In the genomic region with DNA sequence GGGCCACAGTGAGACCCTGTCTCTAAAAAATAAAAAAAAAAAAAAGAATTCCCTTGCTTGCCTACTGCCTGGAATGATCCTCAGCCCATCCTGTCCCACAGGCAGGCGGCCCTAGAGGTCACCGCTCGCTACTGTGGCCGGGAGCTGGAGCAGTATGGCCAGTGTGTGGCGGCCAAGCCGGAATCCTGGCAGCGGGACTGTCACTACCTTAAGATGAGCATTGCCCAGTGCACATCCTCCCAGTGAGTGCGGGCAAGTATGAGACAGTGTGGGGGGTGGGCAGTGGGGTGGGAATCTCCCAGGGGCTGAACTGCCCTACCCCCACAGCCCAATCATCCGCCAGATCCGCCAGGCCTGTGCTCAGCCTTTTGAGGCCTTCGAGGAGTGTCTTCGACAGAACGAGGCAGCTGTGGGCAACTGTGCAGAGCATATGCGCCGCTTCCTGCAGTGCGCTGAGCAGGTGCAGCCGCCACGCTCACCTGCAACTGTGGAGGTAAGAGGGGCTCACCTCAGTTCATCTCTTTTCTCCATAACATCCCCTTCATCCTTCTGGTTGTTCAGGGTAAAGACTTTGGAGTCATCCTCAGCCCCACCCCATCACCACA, we compare ENCODE assay signal across 10 cellular contexts. TPM values are rescaled to one million over a fixed set of nuclear protein-coding genes. Genes with fewer than 3 reads are reported as not detected.
DNase-seq lines count a peak whose midpoint lies in the region; ATAC-seq and TF ChIP-seq lines count a peak whose summit lies in the region.
"Had no signal": no experiment of that assay in that cellular context is flagged by ENCODE, and none has a peak within 500 bp of the region (broad histone marks: within the 10 kb centered on the region; RNA-seq: fewer than 3 reads in every experiment).

No MANE protein-coding gene starts in this region.

- no peak overlapping the region for H3K27ac ChIP-seq in BLaER1
- no peak overlapping the region for H3K27ac ChIP-seq in CD8-positive, alpha-beta T cell (ENCODE audit: low read depth, low read length)

- H3K9me3 Mint-ChIP-seq in CD8-positive, alpha-beta T cell = no peaks in the 10 kb centered on the region
- no peaks in the 10 kb centered on the region for H3K9me3 Mint-ChIP-seq in activated T-helper 2 cell treated with anti-CD3 and anti-CD28 coated beads, Interferon-gamma antibody, Interleukin-2, Interleukin-4, amounts not matched to agents 10 μg/mL and 5 μg/mL and 100 μg/mL, durations not matched to agents 14 hours and 24 hours and 36 hours
- no peaks in the 10 kb centered on the region for H3K9me3 Mint-ChIP-seq in natural killer cell

- H3K4me1 Mint-ChIP-seq in CD8-positive, alpha-beta T cell (ENCODE audit: low read depth) = peaks cover 35% of the 10 kb centered on the region
- H3K4me1 Mint-ChIP-seq in activated T-helper 2 cell treated with anti-CD3 and anti-CD28 coated beads, Interferon-gamma antibody, Interleukin-2, Interleukin-4, amounts not matched to agents 10 μg/mL and 5 μg/mL and 100 μg/mL, durations not matched to agents 14 hours and 24 hours and 36 hours (ENCODE audit: low read depth) = peaks cover 25% of the 10 kb centered on the region
- peaks cover 31 to 38% of the 10 kb centered on the region in 2 donors for H3K4me1 Mint-ChIP-seq in natural killer cell

- H3K27me3 Mint-ChIP-seq in CD8-positive, alpha-beta T cell (ENCODE audit: low read depth) = no peaks in the 10 kb centered on the region
- H3K27me3 Mint-ChIP-seq in activated T-helper 2 cell treated with anti-CD3 and anti-CD28 coated beads, Interferon-gamma antibody, Interleukin-2, Interleukin-4, amounts not matched to agents 10 μg/mL and 5 μg/mL and 100 μg/mL, durations not matched to agents 14 hours and 24 hours and 36 hours (ENCODE audit: low read depth) = no peaks in the 10 kb centered on the region
- no peaks in the 10 kb centered on the region for H3K27me3 Mint-ChIP-seq in natural killer cell (ENCODE audit: low read depth in 2 of 2)

- peaks cover 9% of the 10 kb centered on the region; the same call in 1 of the 2 replicates for H3K36me3 ChIP-seq in BLaER1
- peaks cover 9% of the 10 kb centered on the region for H3K36me3 ChIP-seq in CD8-positive, alpha-beta T cell (ENCODE audit: insufficient read depth, low read length)

- CTCF ChIA-PET in CD8-positive, alpha-beta T cell (lab: Charles Lee) = interaction anchor here (0.9 to 3.4 kb wide), 4 partner anchors 14 to 164 kb away, joined by 3 to 18 read pairs (median 6); no protein-coding TSS in a partner anchor

- no peak for TF ChIP-seq CTCF in CD8-positive, alpha-beta T cell (IDR thresholded peaks at IDR 0.05)
- TF ChIP-seq CTCF in natural killer cell (IDR thresholded peaks at IDR 0.05) = no peak

- intact Hi-C loops in CD8-positive, alpha-beta T cell (cut with DNase I, micrococcal nuclease) = loop anchor here in 1 of 2 experiments (2.0 to 10.0 kb wide), 3 partner anchors 59 to 701 kb away; partner anchors contain the start of genes ANAPC1 and SLC20A1
- intact Hi-C loops in activated T-helper 2 cell treated with anti-CD3 and anti-CD28 coated beads, Interferon-gamma antibody, Interleukin-2, Interleukin-4, amounts not matched to agents 10 μg/mL and 5 μg/mL and 100 μg/mL, durations not matched to agents 14 hours and 24 hours and 36 hours (cut with micrococcal nuclease) = loop anchor here (2.0 kb wide), 1 partner anchor 59 kb away; the partner anchor contains the start of gene SLC20A1
- intact Hi-C loops in natural killer cell (cut with micrococcal nuclease) = no loop called here

- peak overlapping the region; percentile 42 for H3K27ac Mint-ChIP-seq in CD8-positive, alpha-beta T cell
- H3K27ac Mint-ChIP-seq in activated T-helper 2 cell treated with anti-CD3 and anti-CD28 coated beads, Interferon-gamma antibody, Interleukin-2, Interleukin-4, amounts not matched to agents 10 μg/mL and 5 μg/mL and 100 μg/mL, durations not matched to agents 14 hours and 24 hours and 36 hours = no peak overlapping the region
- peak overlapping the region; percentile 95 to 98 for H3K27ac Mint-ChIP-seq in natural killer cell

- 0 out of 2 replicates have a peak overlapping the region, but pooled peaks have one; percentile 83 for H3K4me2 ChIP-seq in BLaER1

- POLR2A ChIA-PET in CD8-positive, alpha-beta T cell (lab: Charles Lee) = interaction anchor here (4.1 kb wide), 1 partner anchor 60 kb away, joined by 16 read pairs; the partner anchor contains the start of gene SLC20A1

- no peak overlapping the region for H3K4me3 Mint-ChIP-seq in CD8-positive, alpha-beta T cell
- H3K4me3 Mint-ChIP-seq in activated T-helper 2 cell treated with anti-CD3 and anti-CD28 coated beads, Interferon-gamma antibody, Interleukin-2, Interleukin-4, amounts not matched to agents 10 μg/mL and 5 μg/mL and 100 μg/mL, durations not matched to agents 14 hours and 24 hours and 36 hours (ENCODE audit: low read depth) = peak overlapping the region; percentile 97
- H3K4me3 Mint-ChIP-seq in natural killer cell = no peak overlapping the region

- no peak for DNase-seq in CD8-positive, alpha-beta T cell
- DNase-seq in activated T-helper 2 cell treated with anti-CD3 and anti-CD28 coated beads, Interferon-gamma antibody, Interleukin-2, Interleukin-4, amounts not matched to agents 10 μg/mL and 5 μg/mL and 100 μg/mL, durations not matched to agents 14 hours and 24 hours and 36 hours (ENCODE audit: low spot score) = no peak
- no peak for DNase-seq in natural killer cell
- DNase-seq in midbrain (lab: John Stamatoyannopoulos, UW) = no peak
- DNase-seq in NCI-H1694 treated with DMSO at 0.1 percent for 48 hours (lab: John Stamatoyannopoulos, UW) = no peak
- DNase-seq in GM19240 (ENCODE audit: insufficient read length, low spot score) = no peak
- DNase-seq: glutamatergic neuron, NCI-H748 treated with DMSO at 0.1 percent for 48 hours had no signal

- H3K4me3 ChIP-seq in BLaER1 = no peak overlapping the region
- no peak overlapping the region for H3K4me3 ChIP-seq in CD8-positive, alpha-beta T cell (ENCODE audit: low read depth, low read length)

- H3K36me3 Mint-ChIP-seq in CD8-positive, alpha-beta T cell = peaks cover 43% of the 10 kb centered on the region
- peaks cover 18% of the 10 kb centered on the region for H3K36me3 Mint-ChIP-seq in activated T-helper 2 cell treated with anti-CD3 and anti-CD28 coated beads, Interferon-gamma antibody, Interleukin-2, Interleukin-4, amounts not matched to agents 10 μg/mL and 5 μg/mL and 100 μg/mL, durations not matched to agents 14 hours and 24 hours and 36 hours (ENCODE audit: low read depth)
- H3K36me3 Mint-ChIP-seq in natural killer cell = no peaks in the 10 kb centered on the region

- no peaks in the 10 kb centered on the region for H4K20me1 ChIP-seq in BLaER1

- H3K9me3 ChIP-seq in BLaER1 = peaks cover 16% of the 10 kb centered on the region
- H3K9me3 ChIP-seq in CD8-positive, alpha-beta T cell (ENCODE audit: low read length) = no peaks in the 10 kb centered on the region
- H3K9me3 ChIP-seq: thoracic aorta had no signal

- H3K9ac ChIP-seq in BLaER1 = no peak overlapping the region

- no peaks in the 10 kb centered on the region for H3K27me3 ChIP-seq in BLaER1
- no peaks in the 10 kb centered on the region for H3K27me3 ChIP-seq in CD8-positive, alpha-beta T cell (ENCODE audit: insufficient read depth, low read length)

- peaks cover 26% of the 10 kb centered on the region for H3K4me1 ChIP-seq in BLaER1
- peaks cover 24% of the 10 kb centered on the region for H3K4me1 ChIP-seq in CD8-positive, alpha-beta T cell (ENCODE audit: insufficient read depth, low read length)

- no peak for ATAC-seq in CD8-positive, alpha-beta T cell
- ATAC-seq in natural killer cell = no peak

RNA-seq across cellular contexts. Expression of gene CHCHD5, which starts 1.6 kb away (rescaled TPM):
- total RNA-seq in CD8-positive, alpha-beta T cell = 10 to 100 TPM; 12.0 to 15.5 TPM
- 36.7 and 39.6 TPM in 2 replicates for total RNA-seq in activated T-helper 2 cell treated with anti-CD3 and anti-CD28 coated beads, Interferon-gamma antibody, Interleukin-2, Interleukin-4, amounts not matched to agents 10 μg/mL and 5 μg/mL and 100 μg/mL, durations not matched to agents 14 hours and 24 hours and 36 hours
- total RNA-seq in natural killer cell = 10 to 100 TPM; 21.9 to 24.1 (median 22.4) TPM

RNA-seq across cellular contexts. Expression of gene POLR1B, which starts 43.7 kb away (rescaled TPM):
- total RNA-seq in CD8-positive, alpha-beta T cell = 10 to 100 TPM; 10.0 to 11.0 TPM
- total RNA-seq in activated T-helper 2 cell treated with anti-CD3 and anti-CD28 coated beads, Interferon-gamma antibody, Interleukin-2, Interleukin-4, amounts not matched to agents 10 μg/mL and 5 μg/mL and 100 μg/mL, durations not matched to agents 14 hours and 24 hours and 36 hours = 58.0 and 68.2 TPM in 2 replicates
- 10 to 100 TPM; 16.2 to 26.5 (median 22.1) TPM for total RNA-seq in natural killer cell

RNA-seq across cellular contexts. Expression of gene SLC20A1, which starts 59.8 kb away (rescaled TPM):
- 100 to 1,000 TPM; 144 to 145 TPM for total RNA-seq in CD8-positive, alpha-beta T cell
- 128 TPM in 2 replicates for total RNA-seq in activated T-helper 2 cell treated with anti-CD3 and anti-CD28 coated beads, Interferon-gamma antibody, Interleukin-2, Interleukin-4, amounts not matched to agents 10 μg/mL and 5 μg/mL and 100 μg/mL, durations not matched to agents 14 hours and 24 hours and 36 hours
- 100 to 1,000 TPM; 193 to 241 (median 233) TPM for total RNA-seq in natural killer cell
